ENCODE assay signal across 9 cellular contexts in the genomic region with DNA sequence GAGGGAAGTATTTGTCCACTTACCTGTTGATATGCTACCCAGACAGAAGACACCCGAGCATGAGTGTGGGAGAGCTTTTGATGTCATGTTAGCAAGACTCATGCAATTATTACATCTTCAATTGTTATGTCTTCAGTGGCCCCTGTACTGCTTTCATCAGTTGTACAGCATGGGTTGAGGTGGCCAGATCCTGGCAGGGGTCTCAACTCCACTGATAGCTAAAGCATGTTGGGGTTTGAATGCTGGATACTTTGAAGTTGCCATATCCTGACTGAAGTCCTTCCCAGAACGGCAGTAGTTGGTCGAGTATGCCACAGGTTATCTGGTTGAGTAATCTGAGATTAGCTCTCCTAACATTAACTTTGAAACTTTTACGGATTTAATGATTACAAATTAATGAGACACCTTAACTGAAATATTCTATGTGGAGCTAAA. TPM values are rescaled to one million over a fixed set of nuclear protein-coding genes. Genes with fewer than 3 reads are reported as not detected.
A peak's percentile ranks its signal among the peaks of the same experiment; 100 is the strongest.
DNase-seq lines count a peak whose midpoint lies in the region; ATAC-seq, FAIRE-seq and TF ChIP-seq lines count a peak whose summit lies in the region.
"Had no signal": no experiment of that assay in that cellular context is flagged by ENCODE, and none has a peak within 500 bp of the region (broad histone marks: within the 10 kb centered on the region; RNA-seq: fewer than 3 reads in every experiment).

No MANE protein-coding gene starts in this region.

- H3K9me3 Mint-ChIP-seq in naive thymus-derived CD4-positive, alpha-beta T cell: no peaks in the 10 kb centered on the region

- H2BK120ac ChIP-seq in IMR-90 (ENCODE audit: low read depth, low read length): no peak overlapping the region

- DNase-seq in BJ (ENCODE audit: low read depth) (no peak), IMR-90 (no peak), bronchial epithelial cell (ENCODE audit: low read depth) (peak; percentile 23), NCI-H1105 treated with DMSO at 0.1 percent for 48 hours (lab: John Stamatoyannopoulos, UW) (no peak), HT-29 (ENCODE audit: low spot score) (no peak), GM10266 (ENCODE audit: extremely low spot score) (no peak)
- DNase-seq in naive thymus-derived CD4-positive, alpha-beta T cell: no peak

- intact Hi-C loops in IMR-90 (cut with micrococcal nuclease): no loop called here
- intact Hi-C loops in naive thymus-derived CD4-positive, alpha-beta T cell (cut with micrococcal nuclease): no loop called here

- peaks cover 3% of the 10 kb centered on the region for H3K36me3 ChIP-seq in BJ (ENCODE audit: control insufficient read depth, insufficient read depth, low read length)
- peaks cover 8% of the 10 kb centered on the region for H3K36me3 ChIP-seq in IMR-90 (ENCODE audit: control insufficient read depth, insufficient read depth, low read length)
- H3K36me3 ChIP-seq in bronchial epithelial cell (ENCODE audit: control insufficient read depth, insufficient read depth, low read length): peaks cover 6% of the 10 kb centered on the region
- peaks cover 5 to 18% (median 7%) of the 10 kb centered on the region in 3 experiments for H3K36me3 ChIP-seq in naive thymus-derived CD4-positive, alpha-beta T cell (ENCODE audit: control insufficient read depth in 2 of 3, insufficient read depth in 3 of 3, low read length in 3 of 3)

- H4K91ac ChIP-seq in IMR-90 (ENCODE audit: insufficient read depth, low read depth, low read length): no peak overlapping the region

- CTCF ChIA-PET in BJ (lab: Yijun Ruan, JAX) (interaction anchor here (1.0 kb wide), 1 partner anchor 478 kb away, joined by 3 read pairs; no protein-coding TSS in a partner anchor), IMR-90 (lab: Yijun Ruan, JAX) (interaction anchor here (1.2 kb wide), 1 partner anchor 11 kb away, joined by 3 read pairs; no protein-coding TSS in a partner anchor)
- CTCF ChIA-PET in naive thymus-derived CD4-positive, alpha-beta T cell (lab: Charles Lee): interaction anchor here (0.7 to 1.0 kb wide), 2 partner anchors 80 to 478 kb away, joined by 3 to 4 read pairs; no protein-coding TSS in a partner anchor

- ATAC-seq in IMR-90 (ENCODE audit: low read depth) (no peak), GM21381 (IDR thresholded peaks at IDR 0.05; ENCODE audit: unreplicated experiment) (no peak)
- no peak for ATAC-seq in naive thymus-derived CD4-positive, alpha-beta T cell

- H3K4me3 Mint-ChIP-seq in naive thymus-derived CD4-positive, alpha-beta T cell: peak overlapping the region; percentile 90 to 99 (median 97)

- peaks cover 22% of the 10 kb centered on the region for H4K20me1 ChIP-seq in IMR-90 (ENCODE audit: insufficient read depth, low read length)

- no peak for TF ChIP-seq RAD21 in IMR-90 (IDR thresholded peaks at IDR 0.05; ENCODE audit: low read length)

- peaks cover 10 to 36% of the 10 kb centered on the region in 2 experiments for H3K79me1 ChIP-seq in IMR-90 (ENCODE audit: low read depth in 1 of 2, low read length in 2 of 2)

- H3K27me3 ChIP-seq in BJ (ENCODE audit: control insufficient read depth, insufficient read depth, low read length) (no peaks in the 10 kb centered on the region), IMR-90 (ENCODE audit: control insufficient read depth, insufficient read depth, low read length) (no peaks in the 10 kb centered on the region), bronchial epithelial cell (ENCODE audit: control insufficient read depth, insufficient read depth, low read length) (no peaks in the 10 kb centered on the region)
- no peaks in the 10 kb centered on the region for H3K27me3 ChIP-seq in naive thymus-derived CD4-positive, alpha-beta T cell (ENCODE audit: control insufficient read depth in 2 of 2, insufficient read depth in 2 of 2, low read length in 2 of 2)

- peak overlapping the region; percentile 89 for H2BK5ac ChIP-seq in IMR-90 (ENCODE audit: low read depth, low read length, poor library complexity, severe bottlenecking)

- no peak overlapping the region for H2AK9ac ChIP-seq in IMR-90 (replicated peaks; ENCODE audit: low read depth, low read length, poor library complexity)

- WGBS in IMR-90 (ENCODE audit: extremely low coverage in 2 of 2, insufficient read length in 1 of 2), 2 experiments: no CpG with 5 or more reads among the region's 4 CpGs

- TF ChIP-seq CTCF in BJ (IDR thresholded peaks at IDR 0.05; ENCODE audit: insufficient read depth, low read depth, low read length) (no peak), IMR-90 (conservative IDR thresholded peaks at IDR 0.05; ENCODE audit: low read depth, low read length) (no peak), bronchial epithelial cell (IDR thresholded peaks at IDR 0.05; ENCODE audit: insufficient read depth, low read length, severe bottlenecking) (no peak), GM10266 (IDR thresholded peaks at IDR 0.05; ENCODE audit: control insufficient read depth, insufficient read depth, low read depth, missing control alignments) (no peak)

- H3K18ac ChIP-seq in IMR-90 (ENCODE audit: low read depth, low read length): no peak overlapping the region

- H3K56ac ChIP-seq in IMR-90 (ENCODE audit: extremely low read depth, insufficient read depth, low read length): no peak overlapping the region

- H4K8ac ChIP-seq in IMR-90 (ENCODE audit: low read depth in 2 of 2, low read length in 2 of 2): no peak overlapping the region

- H3K4me1 Mint-ChIP-seq in naive thymus-derived CD4-positive, alpha-beta T cell: peaks cover 26 to 59% (median 36%) of the 10 kb centered on the region in 7 donors

- BruUV-seq in IMR-90 (replicated peaks; lab: Mats Ljungman, UMichigan): no TSS peak

- peak overlapping the region; percentile 98 for H3K4me2 ChIP-seq in IMR-90 (ENCODE audit: low read depth, low read length)

- peak overlapping the region; percentile 1; the same call in 1 of the 2 replicates for H2AK5ac ChIP-seq in IMR-90 (ENCODE audit: low read depth, low read length)

- peaks cover 3% of the 10 kb centered on the region for H3K9me1 ChIP-seq in IMR-90 (ENCODE audit: insufficient read depth, low read length)

- peak overlapping the region; percentile 8 to 96 (median 80) for H3K27ac Mint-ChIP-seq in naive thymus-derived CD4-positive, alpha-beta T cell

- TF ChIP-seq POLR2A in IMR-90 (IDR thresholded peaks at IDR 0.05; ENCODE audit: low read depth, low read length): no peak

- H2BK20ac ChIP-seq in IMR-90 (ENCODE audit: low read depth, low read length): no peak overlapping the region

- peak overlapping the region; percentile 27; the same call in 1 of the 2 replicates for H3K4ac ChIP-seq in IMR-90 (ENCODE audit: low read depth, low read length)

- no peaks in the 10 kb centered on the region for H3K27me3 Mint-ChIP-seq in naive thymus-derived CD4-positive, alpha-beta T cell

- POLR2A ChIA-PET in BJ (lab: Charles Lee): no interaction called here
- POLR2A ChIA-PET in IMR-90 (lab: Charles Lee; ENCODE audit: unreplicated experiment): interaction anchor here (1.0 kb wide), 1 partner anchor 478 kb away, joined by 3 read pairs; no protein-coding TSS in a partner anchor
- POLR2A ChIA-PET in naive thymus-derived CD4-positive, alpha-beta T cell (lab: Charles Lee): no interaction called here

- H3K9ac ChIP-seq in IMR-90 (ENCODE audit: low read depth, low read length): peak overlapping the region; percentile 87

- peaks cover 3% of the 10 kb centered on the region for H3K4me1 ChIP-seq in IMR-90 (ENCODE audit: control insufficient read depth, insufficient read depth, low read length)
- H3K4me1 ChIP-seq in naive thymus-derived CD4-positive, alpha-beta T cell (ENCODE audit: control insufficient read depth in 2 of 2, insufficient read depth in 2 of 2, low read length in 2 of 2): peaks cover 3 to 16% of the 10 kb centered on the region in 2 donors

- H3K9me3 ChIP-seq in IMR-90 (ENCODE audit: control insufficient read depth, insufficient read depth, low read length): no peaks in the 10 kb centered on the region
- no peaks in the 10 kb centered on the region for H3K9me3 ChIP-seq in naive thymus-derived CD4-positive, alpha-beta T cell (ENCODE audit: control insufficient read depth in 2 of 3, low read length in 3 of 3)

- H3K36me3 Mint-ChIP-seq in naive thymus-derived CD4-positive, alpha-beta T cell: peaks cover 10 to 19% (median 17%) of the 10 kb centered on the region in 5 donors

- H2BK15ac ChIP-seq in IMR-90 (ENCODE audit: low read depth, low read length): no peak overlapping the region

- H3K14ac ChIP-seq in IMR-90 (replicated peaks; ENCODE audit: low read depth, low read length): peak overlapping the region; percentile 44; the same call in 1 of the 2 replicates

- dilution Hi-C loops in IMR-90 (cut with HindIII; ENCODE audit: low sequenced_read_pairs, unreplicated experiment): no loop called here

- H3K4me3 ChIP-seq in BJ (ENCODE audit: low read depth, low read length) (peak overlapping the region; percentile 83), IMR-90 (ENCODE audit: insufficient read depth, low read depth, low read length) (peak overlapping the region; percentile 92), bronchial epithelial cell (ENCODE audit: low read depth, low read length) (peak overlapping the region; percentile 75)
- peak overlapping the region; percentile 72 for H3K4me3 ChIP-seq in naive thymus-derived CD4-positive, alpha-beta T cell (ENCODE audit: low read length)

- peak overlapping the region; percentile 92 for H3K23ac ChIP-seq in IMR-90 (ENCODE audit: low read depth, low read length)

- in situ Hi-C loops in IMR-90 (cut with MboI; ENCODE audit: low sequenced_read_pairs): no loop called here

- no peak overlapping the region for H4K5ac ChIP-seq in IMR-90 (ENCODE audit: low read depth, low read length)

- no peak overlapping the region for H3K27ac ChIP-seq in IMR-90 (ENCODE audit: insufficient read depth, low read length)
- peak overlapping the region; percentile 37 for H3K27ac ChIP-seq in naive thymus-derived CD4-positive, alpha-beta T cell (ENCODE audit: low read depth, low read length)

- no peak for FAIRE-seq in bronchial epithelial cell (lab: Jason Lieb, UNC)

- H2AFZ ChIP-seq in IMR-90 (replicated peaks; ENCODE audit: low read length, poor library complexity): peak overlapping the region; percentile 74

RNA-seq across cellular contexts. Expression of gene CRLS1, which starts 1.2 kb away (rescaled TPM):
- 44.5 and 73.3 TPM in 2 replicates for polyA plus RNA-seq in BJ (2011; rRNA removed)
- 16.8 and 23.4 TPM in 2 replicates for polyA minus RNA-seq in BJ (2011; rRNA and poly(A)+ RNA removed)
- 76.4 and 80.3 TPM in 2 replicates for total RNA-seq in IMR-90 (2012; rRNA removed)
- polyA plus RNA-seq in IMR-90 (2012; rRNA removed): 43.3 and 45.9 TPM in 2 replicates
- 14.1 and 16.1 TPM in 2 replicates for polyA plus RNA-seq in IMR-90 (2012; cell fraction: cytosol; rRNA removed)
- polyA plus RNA-seq in IMR-90 (2012; cell fraction: nucleus; rRNA removed; ENCODE audit: low replicate concordance): 15.7 and 72.8 TPM in 2 replicates
- 21.9 and 38.4 TPM in 2 replicates for total RNA-seq in bronchial epithelial cell
- total RNA-seq in naive thymus-derived CD4-positive, alpha-beta T cell: 10 to 100 TPM; 19.7 to 41.3 (median 20.8) TPM
- 10 to 100 TPM; 37.9 to 49.6 TPM for polyA plus RNA-seq in naive thymus-derived CD4-positive, alpha-beta T cell
- 39.5 and 48.0 TPM in 2 replicates for total RNA-seq in HT-29 (2014; rRNA removed; shearing (Covaris generic))

RNA-seq across cellular contexts. Expression of gene LRRN4, which starts 46.7 kb away (rescaled TPM):
- 0.04 and 0.06 TPM in 2 replicates for polyA plus RNA-seq in BJ (2011; rRNA removed)
- 0.09 and 0.15 TPM in 2 replicates for polyA minus RNA-seq in BJ (2011; rRNA and poly(A)+ RNA removed)
- under 0.01 TPM in 2 replicates for total RNA-seq in IMR-90 (2012; rRNA removed)
- 0.11 and 0.19 TPM in 2 replicates for polyA plus RNA-seq in IMR-90 (2012; rRNA removed)
- polyA plus RNA-seq in IMR-90 (2012; cell fraction: cytosol; rRNA removed): 0.05 and 0.21 TPM in 2 replicates
- polyA plus RNA-seq in IMR-90 (2012; cell fraction: nucleus; rRNA removed; ENCODE audit: low replicate concordance): 0.07 and 0.37 TPM in 2 replicates
- not detected in 2 replicates for total RNA-seq in bronchial epithelial cell
- total RNA-seq in naive thymus-derived CD4-positive, alpha-beta T cell: not detected
- not detected for polyA plus RNA-seq in naive thymus-derived CD4-positive, alpha-beta T cell
- total RNA-seq in HT-29 (2014; rRNA removed; shearing (Covaris generic)): 1.3 and 1.7 TPM in 2 replicates
- total RNA-seq: pulmonary artery endothelial cell had no signal

RNA-seq across cellular contexts. Expression of gene MCM8, which starts 56.7 kb away (rescaled TPM):
- polyA plus RNA-seq in BJ (2011; rRNA removed) (2.7 and 4.7 TPM in 2 replicates), IMR-90 (2012; rRNA removed) (3.1 and 4.2 TPM in 2 replicates)
- 2.5 TPM in 2 replicates for polyA minus RNA-seq in BJ (2011; rRNA and poly(A)+ RNA removed)
- total RNA-seq in IMR-90 (2012; rRNA removed) (11.5 and 13.9 TPM in 2 replicates), bronchial epithelial cell (2.1 and 2.2 TPM in 2 replicates)
- 0.37 and 0.93 TPM in 2 replicates for polyA plus RNA-seq in IMR-90 (2012; cell fraction: cytosol; rRNA removed)
- polyA plus RNA-seq in IMR-90 (2012; cell fraction: nucleus; rRNA removed; ENCODE audit: low replicate concordance): 0.54 and 2.5 TPM in 2 replicates
- 10 to 100 TPM in 3 of 5 experiments, 1 to 10 TPM in 2; 2.6 to 22.7 (median 10.8) TPM for total RNA-seq in naive thymus-derived CD4-positive, alpha-beta T cell
- polyA plus RNA-seq in naive thymus-derived CD4-positive, alpha-beta T cell: 1 to 10 TPM in 1 of 2 donors, under 1 TPM in 1; 0.29 to 1.8 TPM
- 11.6 and 14.0 TPM in 2 replicates for total RNA-seq in HT-29 (2014; rRNA removed; shearing (Covaris generic))

RNA-seq across cellular contexts. Expression of gene TRMT6, which starts 56.8 kb away (rescaled TPM):
- polyA plus RNA-seq in BJ (2011; rRNA removed): 4.6 and 7.2 TPM in 2 replicates
- 1.8 and 3.2 TPM in 2 replicates for polyA minus RNA-seq in BJ (2011; rRNA and poly(A)+ RNA removed)
- 7.2 and 10.0 TPM in 2 replicates for total RNA-seq in IMR-90 (2012; rRNA removed)
- 6.8 and 8.0 TPM in 2 replicates for polyA plus RNA-seq in IMR-90 (2012; rRNA removed)
- polyA plus RNA-seq in IMR-90 (2012; cell fraction: cytosol; rRNA removed): 2.6 and 4.1 TPM in 2 replicates
- polyA plus RNA-seq in IMR-90 (2012; cell fraction: nucleus; rRNA removed; ENCODE audit: low replicate concordance): 1.8 and 5.8 TPM in 2 replicates
- total RNA-seq in bronchial epithelial cell: 15.8 and 18.4 TPM in 2 replicates
- 10 to 100 TPM; 14.5 to 18.5 (median 17.8) TPM for total RNA-seq in naive thymus-derived CD4-positive, alpha-beta T cell
- 10 to 100 TPM; 11.4 to 15.7 TPM for polyA plus RNA-seq in naive thymus-derived CD4-positive, alpha-beta T cell
- total RNA-seq in HT-29 (2014; rRNA removed; shearing (Covaris generic)): 15.5 and 17.8 TPM in 2 replicates
